ENCODE assay signal across 8 cellular contexts in the genomic region with DNA sequence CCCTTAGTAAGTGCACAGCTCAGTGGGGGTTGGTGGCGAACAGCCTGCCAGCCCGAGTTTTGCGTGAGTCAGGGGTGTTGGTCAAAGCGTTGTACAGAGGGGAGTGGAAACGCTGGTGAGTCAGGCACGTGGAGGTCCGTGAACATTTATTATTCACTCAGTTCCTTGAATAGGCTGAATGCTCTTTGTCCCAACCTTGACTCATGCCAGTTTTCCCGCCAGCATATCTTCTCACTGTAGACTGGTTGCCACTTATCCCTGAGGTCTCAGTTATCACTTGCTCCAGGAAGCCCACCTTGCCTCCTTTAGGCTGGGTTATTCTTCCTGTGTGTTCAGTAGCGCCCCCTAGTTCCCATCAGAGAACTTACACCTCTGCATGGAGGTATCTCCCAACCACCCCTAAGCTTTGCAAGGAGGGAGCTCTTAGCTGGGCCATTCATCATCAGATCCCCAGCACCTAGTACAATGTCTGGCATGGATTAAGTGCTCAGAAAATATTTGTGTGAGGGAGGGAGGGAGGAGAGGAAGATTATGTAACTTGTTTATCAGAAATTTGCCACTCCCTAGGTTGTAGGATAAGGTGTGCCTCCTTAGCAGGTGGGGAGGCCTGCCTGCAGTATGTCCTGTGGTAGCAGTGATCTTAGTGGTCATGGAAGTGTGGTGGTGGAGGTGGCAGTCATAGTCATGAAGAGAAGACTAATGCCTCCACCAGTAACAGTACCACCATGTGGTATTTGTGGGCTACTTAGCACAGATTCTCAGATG.
DNase-seq lines count a peak whose midpoint lies in the region; ATAC-seq and TF ChIP-seq lines count a peak whose summit lies in the region.

No MANE protein-coding gene starts in this region.

- TF ChIP-seq CTCF in GM12873 (IDR thresholded peaks at IDR 0.05; ENCODE audit: insufficient read depth, low read depth, low read length, missing control alignments) (peak; percentile 67), foreskin keratinocyte (conservative IDR thresholded peaks at IDR 0.05) (peak; percentile 58)

- no peak overlapping the region for H3K4me3 ChIP-seq in SJCRH30

- H3K27me3 ChIP-seq in foreskin keratinocyte (peaks cover 12% of the 10 kb centered on the region), SJCRH30 (no peaks in the 10 kb centered on the region)

- DNase-seq in 8988T (peak; percentile 90), T1000 (lab: John Stamatoyannopoulos, UW) (peak; percentile 30), foreskin keratinocyte (no peak), SJCRH30 (no peak), cerebellar nuclear complex (lab: John Stamatoyannopoulos, UW) (no peak), hepatic stellate cell (ENCODE audit: low spot score) (no peak)

- ATAC-seq in foreskin keratinocyte (peak; percentile 53), GM21515 (IDR thresholded peaks at IDR 0.05; ENCODE audit: unreplicated experiment) (no peak)

- H3K27ac ChIP-seq in foreskin keratinocyte: no peak overlapping the region
- H3K27ac ChIP-seq in SJCRH30: no peak overlapping the region

- no peaks in the 10 kb centered on the region for H3K4me1 ChIP-seq in foreskin keratinocyte
- H3K4me1 ChIP-seq in SJCRH30: no peaks in the 10 kb centered on the region

- H3K9me3 ChIP-seq in SJCRH30 (replicated peaks): no peaks in the 10 kb centered on the region

- no peaks in the 10 kb centered on the region for H3K36me3 ChIP-seq in SJCRH30

Comparison
In these comparisons a context has a peak if more than half of its experiments do, and no peak if none do; other contexts are left out.
1. DNase-seq: peak in 8988T (single experiment) and T1000 (single experiment); none in foreskin keratinocyte (0 of 2), SJCRH30 (0 of 2), cerebellar nuclear complex (0 of 2) and hepatic stellate cell (single experiment).